In genomic region chr13:44541601-44542000, GRCh38 we compare ENCODE assay signal across 25 cellular contexts.
"Had no signal": no experiment of that assay in that cellular context is flagged by ENCODE, and none has a peak within 500 bp of the region (broad histone marks: within the 10 kb centered on the region; RNA-seq: fewer than 3 reads in every experiment).

No MANE protein-coding gene starts in this region.

- ATAC-seq: effector memory CD8-positive, alpha-beta T cell; mucosa of descending colon; natural killer cell treated with Interleukin-12 subunit alpha and Interleukin-12 subunit beta and Interleukin-15 and Interleukin-18, amount 100 ng/mL, for 72 hours; right cardiac atrium; stimulated activated naive B cell treated with anti-CD40 and anti-IgM and Interleukin-4, amounts not matched to agents 10 μg/mL and 1 μg/mL and 100 μg/mL, for 72 hours; upper lobe of right lung had no signal

- H3K36me3 Mint-ChIP-seq: memory B cell; naive B cell; natural killer cell treated with Interleukin-12 subunit alpha and Interleukin-12 subunit beta and Interleukin-15 and Interleukin-18, amount 100 ng/mL, for 72 hours; stimulated activated naive B cell treated with anti-CD40 and anti-IgM and Interleukin-4, amounts not matched to agents 10 μg/mL and 1 μg/mL and 100 μg/mL, for 72 hours had no signal

- H3K27me3 Mint-ChIP-seq: effector memory CD8-positive, alpha-beta T cell; memory B cell; naive B cell; natural killer cell treated with Interleukin-12 subunit alpha and Interleukin-12 subunit beta and Interleukin-15 and Interleukin-18, amount 100 ng/mL, for 72 hours; stimulated activated naive B cell treated with anti-CD40 and anti-IgM and Interleukin-4, amounts not matched to agents 10 μg/mL and 1 μg/mL and 100 μg/mL, for 72 hours; stimulated activated naive CD8-positive, alpha-beta T cell treated with anti-CD3 and anti-CD28 coated beads, Interleukin-15, Interleukin-2, amounts not matched to agents 100 ng/mL and 50 ng/mL, for 24 hours had no signal

- H3K27me3 ChIP-seq: esophagus squamous epithelium, suprapubic skin, transverse colon, upper lobe of right lung, uterus had no signal

- H3K27ac ChIP-seq: esophagus squamous epithelium, prostate gland, suprapubic skin, transverse colon, upper lobe of right lung, uterus had no signal

- DNase-seq: cortex of kidney; effector memory CD8-positive, alpha-beta T cell; erythroblast; esophagus squamous epithelium; foreskin melanocyte; hypothalamus; immature natural killer cell; mucosa of descending colon; naive B cell; nucleus accumbens; right cardiac atrium; small intestine; stimulated activated CD4-positive, alpha-beta T cell treated with anti-CD3 and anti-CD28 coated beads, Interleukin-15, amount 100 ng/mL, for 24 hours; stimulated activated CD4-positive, alpha-beta T cell treated with anti-CD3 and anti-CD28 coated beads, Interleukin-2, amount 100 ng/mL, for 48 hours; stimulated activated naive B cell treated with anti-CD40 and anti-IgM and Interleukin-4, amounts not matched to agents 10 μg/mL and 1 μg/mL and 100 μg/mL, for 72 hours; transverse colon; upper lobe of right lung; uterus had no signal

- H3K9me3 Mint-ChIP-seq: effector memory CD8-positive, alpha-beta T cell; immature natural killer cell; memory B cell; mesothelial cell of epicardium; naive B cell; natural killer cell treated with Interleukin-12 subunit alpha and Interleukin-12 subunit beta and Interleukin-15 and Interleukin-18, amount 100 ng/mL, for 72 hours; stimulated activated naive B cell treated with anti-CD40 and anti-IgM and Interleukin-4, amounts not matched to agents 10 μg/mL and 1 μg/mL and 100 μg/mL, for 72 hours; stimulated activated naive CD8-positive, alpha-beta T cell treated with anti-CD3 and anti-CD28 coated beads, Interleukin-15, Interleukin-2, amounts not matched to agents 100 ng/mL and 50 ng/mL, for 24 hours had no signal

- H3K36me3 ChIP-seq: prostate gland, suprapubic skin, upper lobe of right lung, uterus had no signal

- H3K4me3 ChIP-seq: esophagus squamous epithelium, lung, mucosa of descending colon, prostate gland, suprapubic skin, transverse colon, upper lobe of right lung, uterus had no signal

- H3K4me1 Mint-ChIP-seq: memory B cell, naive B cell had no signal

- H3K4me3 Mint-ChIP-seq: effector memory CD8-positive, alpha-beta T cell; immature natural killer cell; memory B cell; mesothelial cell of epicardium; naive B cell; natural killer cell treated with Interleukin-12 subunit alpha and Interleukin-12 subunit beta and Interleukin-15 and Interleukin-18, amount 100 ng/mL, for 72 hours; stimulated activated naive B cell treated with anti-CD40 and anti-IgM and Interleukin-4, amounts not matched to agents 10 μg/mL and 1 μg/mL and 100 μg/mL, for 72 hours; stimulated activated naive CD8-positive, alpha-beta T cell treated with anti-CD3 and anti-CD28 coated beads, Interleukin-15, Interleukin-2, amounts not matched to agents 100 ng/mL and 50 ng/mL, for 24 hours had no signal

- H3K27ac Mint-ChIP-seq: effector memory CD8-positive, alpha-beta T cell; immature natural killer cell; memory B cell; mesothelial cell of epicardium; naive B cell; natural killer cell treated with Interleukin-12 subunit alpha and Interleukin-12 subunit beta and Interleukin-15 and Interleukin-18, amount 100 ng/mL, for 72 hours; stimulated activated naive B cell treated with anti-CD40 and anti-IgM and Interleukin-4, amounts not matched to agents 10 μg/mL and 1 μg/mL and 100 μg/mL, for 72 hours; stimulated activated naive CD8-positive, alpha-beta T cell treated with anti-CD3 and anti-CD28 coated beads, Interleukin-15, Interleukin-2, amounts not matched to agents 100 ng/mL and 50 ng/mL, for 24 hours had no signal

- H3K9me3 ChIP-seq: esophagus squamous epithelium, mucosa of descending colon, prostate gland, suprapubic skin, transverse colon, upper lobe of right lung, uterus had no signal

- H3K4me1 ChIP-seq: prostate gland, suprapubic skin, uterus had no signal
